2 cellular contexts compared by ENCODE assay signal in the genomic region with DNA sequence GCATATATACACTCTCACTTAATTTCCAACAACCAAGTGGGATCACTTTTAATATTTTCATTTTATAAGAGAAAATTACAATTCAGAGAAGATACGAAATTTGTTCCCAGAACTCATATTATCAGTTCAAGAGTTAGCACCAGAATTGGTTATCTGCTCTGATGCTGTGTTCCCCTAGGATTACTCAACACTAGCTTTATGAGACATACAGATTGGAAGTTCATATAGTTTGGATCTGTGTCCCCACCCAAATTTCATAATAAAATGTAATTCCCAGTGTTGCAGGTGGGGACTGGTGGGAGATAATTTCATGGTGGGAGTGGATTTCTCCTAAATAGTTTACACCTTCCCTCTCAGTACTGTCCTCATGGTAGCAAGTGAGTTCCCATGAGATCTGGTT.
A peak's percentile ranks its signal among the peaks of the same experiment; 100 is the strongest.
TF ChIP-seq lines count a peak whose summit lies in the region.

No MANE protein-coding gene starts in this region.

TF ChIP-seq in HCT116, 20 proteins besides CTCF, POLR2A, EP300 and RAD21 (continued from another document):
- 0 out of 2 replicates have a peak, but pooled peaks have one; percentile 29 for TF ChIP-seq CEBPB (IDR thresholded peaks at IDR 0.05; ENCODE audit: low read depth)
TF ChIP-seq in HCT116: peak in this region for 1.

TF ChIP-seq in HepG2, 621 proteins besides CTCF, POLR2A, EP300 and RAD21:
- TF ChIP-seq MBD4 (IDR thresholded peaks at IDR 0.05; ENCODE audit: borderline replicate concordance, low read length) (no peak), SIX1 (CRISPR knock-in tag; IDR thresholded peaks at IDR 0.05; ENCODE audit: borderline replicate concordance) (no peak), ZSCAN12 (CRISPR knock-in tag; IDR thresholded peaks at IDR 0.05) (no peak), CENPT (CRISPR knock-in tag; IDR thresholded peaks at IDR 0.05; ENCODE audit: low read depth) (no peak), CREM (IDR thresholded peaks at IDR 0.05) (no peak), CREM (CRISPR knock-in tag; IDR thresholded peaks at IDR 0.05) (no peak), PCBP2 (optimal IDR thresholded peaks at IDR 0.05; ENCODE audit: low read depth, low read length, poor library complexity, severe bottlenecking) (no peak), JUNB (CRISPR knock-in tag; IDR thresholded peaks at IDR 0.05; ENCODE audit: borderline replicate concordance) (no peak), ZNF652 (CRISPR knock-in tag; IDR thresholded peaks at IDR 0.05; ENCODE audit: borderline replicate concordance, low read depth) (no peak), HNRNPUL1 (IDR thresholded peaks at IDR 0.05; ENCODE audit: low read depth, low read length) (no peak), ZNF501 (CRISPR knock-in tag; IDR thresholded peaks at IDR 0.05) (no peak), ZNF567 (CRISPR knock-in tag; IDR thresholded peaks at IDR 0.05; ENCODE audit: borderline replicate concordance) (no peak), DPF2 (CRISPR knock-in tag; IDR thresholded peaks at IDR 0.05; ENCODE audit: borderline replicate concordance, low read depth) (no peak), RFX1 (IDR thresholded peaks at IDR 0.05) (no peak)
- TF ChIP-seq, protein P1, sequence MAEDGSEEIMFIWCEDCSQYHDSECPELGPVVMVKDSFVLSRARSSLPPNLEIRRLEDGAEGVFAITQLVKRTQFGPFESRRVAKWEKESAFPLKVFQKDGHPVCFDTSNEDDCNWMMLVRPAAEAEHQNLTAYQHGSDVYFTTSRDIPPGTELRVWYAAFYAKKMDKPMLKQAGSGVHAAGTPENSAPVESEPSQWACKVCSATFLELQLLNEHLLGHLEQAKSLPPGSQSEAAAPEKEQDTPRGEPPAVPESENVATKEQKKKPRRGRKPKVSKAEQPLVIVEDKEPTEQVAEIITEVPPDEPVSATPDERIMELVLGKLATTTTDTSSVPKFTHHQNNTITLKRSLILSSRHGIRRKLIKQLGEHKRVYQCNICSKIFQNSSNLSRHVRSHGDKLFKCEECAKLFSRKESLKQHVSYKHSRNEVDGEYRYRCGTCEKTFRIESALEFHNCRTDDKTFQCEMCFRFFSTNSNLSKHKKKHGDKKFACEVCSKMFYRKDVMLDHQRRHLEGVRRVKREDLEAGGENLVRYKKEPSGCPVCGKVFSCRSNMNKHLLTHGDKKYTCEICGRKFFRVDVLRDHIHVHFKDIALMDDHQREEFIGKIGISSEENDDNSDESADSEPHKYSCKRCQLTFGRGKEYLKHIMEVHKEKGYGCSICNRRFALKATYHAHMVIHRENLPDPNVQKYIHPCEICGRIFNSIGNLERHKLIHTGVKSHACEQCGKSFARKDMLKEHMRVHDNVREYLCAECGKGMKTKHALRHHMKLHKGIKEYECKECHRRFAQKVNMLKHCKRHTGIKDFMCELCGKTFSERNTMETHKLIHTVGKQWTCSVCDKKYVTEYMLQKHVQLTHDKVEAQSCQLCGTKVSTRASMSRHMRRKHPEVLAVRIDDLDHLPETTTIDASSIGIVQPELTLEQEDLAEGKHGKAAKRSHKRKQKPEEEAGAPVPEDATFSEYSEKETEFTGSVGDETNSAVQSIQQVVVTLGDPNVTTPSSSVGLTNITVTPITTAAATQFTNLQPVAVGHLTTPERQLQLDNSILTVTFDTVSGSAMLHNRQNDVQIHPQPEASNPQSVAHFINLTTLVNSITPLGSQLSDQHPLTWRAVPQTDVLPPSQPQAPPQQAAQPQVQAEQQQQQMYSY (CRISPR knock-in tag; IDR thresholded peaks at IDR 0.05), result no peak
- TF ChIP-seq, protein P2, sequence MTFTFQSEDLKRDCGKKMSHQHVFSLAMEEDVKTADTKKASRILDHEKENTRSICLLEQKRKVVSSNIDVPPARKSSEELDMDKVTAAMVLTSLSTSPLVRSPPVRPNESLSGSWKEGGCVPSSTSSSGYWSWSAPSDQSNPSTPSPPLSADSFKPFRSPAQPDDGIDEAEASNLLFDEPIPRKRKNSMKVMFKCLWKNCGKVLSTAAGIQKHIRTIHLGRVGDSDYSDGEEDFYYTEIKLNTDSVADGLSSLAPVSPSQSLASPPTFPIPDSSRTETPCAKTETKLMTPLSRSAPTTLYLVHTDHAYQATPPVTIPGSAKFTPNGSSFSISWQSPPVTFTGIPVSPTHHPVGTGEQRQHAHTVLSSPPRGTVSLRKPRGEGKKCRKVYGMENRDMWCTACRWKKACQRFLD (CRISPR knock-in tag; IDR thresholded peaks at IDR 0.05; ENCODE audit: borderline replicate concordance), result no peak
